18 cellular contexts compared by ENCODE assay signal in the genomic region with DNA sequence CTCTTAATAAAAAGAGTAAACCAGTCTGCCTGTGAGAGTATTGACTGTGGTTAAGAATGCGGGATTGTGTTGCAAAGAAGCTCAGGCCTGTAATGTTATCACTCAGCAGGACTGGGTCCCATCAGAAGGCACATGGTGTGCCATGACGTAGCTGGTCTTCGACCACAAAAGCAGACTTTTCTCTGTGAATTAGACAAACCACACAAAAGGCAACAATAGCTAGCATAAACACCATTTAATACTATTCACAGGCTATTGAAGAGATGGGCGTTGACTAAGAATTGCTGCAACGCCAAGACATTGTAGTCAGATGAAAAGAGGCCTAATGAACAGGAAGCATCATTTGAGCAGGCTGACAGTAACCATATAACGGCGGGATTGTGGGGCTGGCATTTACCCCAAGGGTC.
A peak's percentile ranks its signal among the peaks of the same experiment; 100 is the strongest.
DNase-seq lines count a peak whose midpoint lies in the region; ATAC-seq, FAIRE-seq and TF ChIP-seq lines count a peak whose summit lies in the region.
"Had no signal": no experiment of that assay in that cellular context is flagged by ENCODE, and none has a peak within 500 bp of the region (broad histone marks: within the 10 kb centered on the region; RNA-seq: fewer than 3 reads in every experiment).

No MANE protein-coding gene starts in this region.

- peak overlapping the region; percentile 42 to 44; a peak in 2 of 4 replicates for H3K4me2 ChIP-seq in H1 (ENCODE audit: insufficient read depth in 1 of 2, low read depth in 2 of 2, low read length in 2 of 2)
- H3K4me2 ChIP-seq: KMS-11 had no signal

- no peaks in the 10 kb centered on the region for H3K4me1 Mint-ChIP-seq in type B pancreatic cell (ENCODE audit: unreplicated experiment)
- H3K4me1 Mint-ChIP-seq: stimulated activated effector memory CD8-positive, alpha-beta T cell treated with anti-CD3 and anti-CD28 coated beads, Interleukin-12 subunit alpha, Interleukin-12 subunit beta, amount 100 ng/mL, for 72 hours had no signal

- H3K18ac ChIP-seq in H1 (ENCODE audit: extremely low read depth, low read length), result no peak overlapping the region

- no peak overlapping the region for H4K91ac ChIP-seq in H1 (replicated peaks; ENCODE audit: insufficient read length, low read length)

- WGBS in H1 (ENCODE audit: extremely low coverage in 1 of 2, insufficient coverage in 1 of 2, insufficient read length in 1 of 2, insufficient replicate concordance in 2 of 2, low coverage in 1 of 2, low lambda C conversion rate in 2 of 2, missing lambda C conversion rate in 1 of 2), 2 experiments, result 19% methylated on average over 7 of the region's 7 CpGs; no CpG with 5 or more reads in 1 of the 2 experiments
- WGBS in right cardiac atrium, result 62% methylated on average over 7 of the region's 7 CpGs

- no peak overlapping the region for H3K56ac ChIP-seq in H1 (replicated peaks; ENCODE audit: insufficient read length, low read depth, low read length)

- FAIRE-seq in H1 (lab: Jason Lieb, UNC), result peak; percentile 62
- FAIRE-seq: frontal cortex had no signal

- H3K23me2 ChIP-seq in H1 (ENCODE audit: low read depth, low read length), result no peaks in the 10 kb centered on the region

- TF ChIP-seq RAD21 in H1 (IDR thresholded peaks at IDR 0.05 in 1 of 2, conservative IDR thresholded peaks at IDR 0.05 in 1 of 2; ENCODE audit: low read depth in 2 of 2, low read length in 2 of 2), result no peak

- H3K14ac ChIP-seq in H1 (ENCODE audit: insufficient read length), result no peak overlapping the region

- no peak overlapping the region for H4K8ac ChIP-seq in H1 (ENCODE audit: extremely low read depth, insufficient read depth, low read length)

- H3K27me3 Mint-ChIP-seq in type B pancreatic cell, result peaks cover 38% of the 10 kb centered on the region

- H3K79me2 ChIP-seq in H1 (ENCODE audit: control insufficient read depth in 1 of 2, insufficient read depth in 2 of 2, low read length in 2 of 2), result no peaks in the 10 kb centered on the region

- H3K27ac ChIP-seq in HUES48 (ENCODE audit: low read depth, low read length), result peak overlapping the region; percentile 95
- H3K27ac ChIP-seq in H1 (ENCODE audit: low read depth, low read length), result no peak overlapping the region
- H3K27ac ChIP-seq in right cardiac atrium (ENCODE audit: low read length), result no peak overlapping the region
- H3K27ac ChIP-seq: KMS-11, prostate gland, SJCRH30, tibial nerve had no signal

- H2BK5ac ChIP-seq in H1 (ENCODE audit: low read depth, low read length), result 0 out of 2 replicates have a peak overlapping the region, but pooled peaks have one; percentile 20

- H2AK5ac ChIP-seq in H1 (ENCODE audit: low read depth, low read length), result no peak overlapping the region

- no peak for TF ChIP-seq POLR2A in H1 (IDR thresholded peaks at IDR 0.05; ENCODE audit: control extremely low read depth in 1 of 2, low read depth in 2 of 2, low read length in 2 of 2)

- no peak overlapping the region for H3K9ac ChIP-seq in HUES48 (ENCODE audit: low read depth, low read length)
- H3K9ac ChIP-seq in H1 (replicated peaks in 1 of 4; ENCODE audit: extremely low read depth in 1 of 4, low read depth in 3 of 4, low read length in 3 of 4), result no peak overlapping the region
- H3K9ac ChIP-seq: KMS-11 had no signal

- H3K36me3 Mint-ChIP-seq in type B pancreatic cell, result no peaks in the 10 kb centered on the region
- H3K36me3 Mint-ChIP-seq: stimulated activated effector memory CD8-positive, alpha-beta T cell treated with anti-CD3 and anti-CD28 coated beads, Interleukin-12 subunit alpha, Interleukin-12 subunit beta, amount 100 ng/mL, for 72 hours had no signal

- H3K27ac Mint-ChIP-seq in type B pancreatic cell, result no peak overlapping the region
- H3K27ac Mint-ChIP-seq: stimulated activated effector memory CD8-positive, alpha-beta T cell treated with anti-CD3 and anti-CD28 coated beads, Interleukin-12 subunit alpha, Interleukin-12 subunit beta, amount 100 ng/mL, for 72 hours had no signal

- H2BK15ac ChIP-seq in H1 (ENCODE audit: low read length), result no peak overlapping the region

- peak in 1 of 2 experiments; percentile 24; a peak in 1 of 3 replicates for TF ChIP-seq EP300 in H1 (IDR thresholded peaks at IDR 0.05; ENCODE audit: borderline replicate concordance in 1 of 2, low read depth in 2 of 2, low read length in 2 of 2)

- POLR2A ChIA-PET in H1 (lab: Charles Lee; ENCODE audit: partially characterized antibody), result interaction anchor here (1.0 to 1.2 kb wide), 2 partner anchors 20 to 238 kb away, joined by 3 read pairs; no protein-coding TSS in a partner anchor

- no peak overlapping the region for H3K23ac ChIP-seq in H1 (ENCODE audit: insufficient read length)

- no peak overlapping the region for H2BK120ac ChIP-seq in H1 (replicated peaks; ENCODE audit: low read depth, low read length)

- no peak overlapping the region for H2BK20ac ChIP-seq in H1 (ENCODE audit: low read length)

- H2AFZ ChIP-seq in H1 (ENCODE audit: low read length), result peak overlapping the region; percentile 3; the same call in 1 of the 2 replicates

- ATAC-seq in right cardiac atrium, result no peak
- ATAC-seq: stimulated activated effector memory CD8-positive, alpha-beta T cell treated with anti-CD3 and anti-CD28 coated beads, Interleukin-12 subunit alpha, Interleukin-12 subunit beta, amount 100 ng/mL, for 72 hours had no signal

- H3K9me3 ChIP-seq in HUES48 (ENCODE audit: control insufficient read depth, insufficient read depth, low read length), result no peaks in the 10 kb centered on the region
- no peaks in the 10 kb centered on the region for H3K9me3 ChIP-seq in H1 (ENCODE audit: insufficient read depth in 2 of 2, low read depth in 1 of 2, low read length in 1 of 2)
- H3K9me3 ChIP-seq in right cardiac atrium (ENCODE audit: control insufficient read depth, low read length), result no peaks in the 10 kb centered on the region
- H3K9me3 ChIP-seq: prostate gland, SJCRH30 had no signal

- CTCF ChIA-PET in H1 (lab: Charles Lee; ENCODE audit: partially characterized antibody), result interaction anchor here (0.6 to 4.2 kb wide), 13 partner anchors 8 to 344 kb away, joined by 3 to 18 read pairs (median 3); no protein-coding TSS in a partner anchor

- H3K4me1 ChIP-seq in HUES48 (ENCODE audit: control insufficient read depth, insufficient read depth, low read length) (peaks cover 46% of the 10 kb centered on the region), H1 (replicated peaks in 1 of 4; ENCODE audit: control insufficient read depth in 3 of 4, insufficient read depth in 4 of 4, low read length in 3 of 4) (peaks cover 0 to 22% (median 8%) of the 10 kb centered on the region in 4 experiments; a peak in 4 of 7 replicates), right cardiac atrium (ENCODE audit: control insufficient read depth, insufficient read depth, low read length) (no peaks in the 10 kb centered on the region)
- H3K4me1 ChIP-seq: prostate gland, SJCRH30, tibial nerve had no signal

- peak overlapping the region; percentile 12; the same call in 1 of the 2 replicates for H2BK12ac ChIP-seq in H1 (ENCODE audit: low read depth, low read length)

- H3K9me3 Mint-ChIP-seq in type B pancreatic cell, result no peaks in the 10 kb centered on the region

- intact Hi-C loops in right cardiac atrium (cut with DNase I), result no loop called here

- TF ChIP-seq CTCF in H1 (IDR thresholded peaks at IDR 0.05; ENCODE audit: control extremely low read depth in 1 of 3, insufficient read depth in 1 of 3, low read depth in 1 of 3, low read length in 3 of 3) (no peak), type B pancreatic cell (conservative IDR thresholded peaks at IDR 0.05) (no peak)

- H3K4ac ChIP-seq in H1 (replicated peaks; ENCODE audit: insufficient read length, low read depth, low read length), result no peak overlapping the region

- DNase-seq in NCI-H748 (lab: John Stamatoyannopoulos, UW; ENCODE audit: unreplicated experiment), result peak; percentile 94
- peak in 1 of 2 experiments; percentile 49 for DNase-seq in H1 (ENCODE audit: low read depth in 1 of 2, low spot score in 2 of 2)
- DNase-seq in nucleus accumbens (lab: John Stamatoyannopoulos, UW), result peak in 37 of 56 donors; percentile 4 to 69 (median 23)
- DNase-seq in right cardiac atrium, result no peak
- no peak for DNase-seq in NCI-H524 (lab: John Stamatoyannopoulos, UW)
- DNase-seq in type B pancreatic cell (ENCODE audit: extremely low spot score, unreplicated experiment), result no peak
- DNase-seq in activated CD4-positive, CD25-positive, alpha-beta regulatory T cell treated with anti-CD3 and anti-CD28 coated beads, Interleukin-2, amount 50 U/mL, for 72 hours, result no peak
- DNase-seq: amniotic stem cell; NCI-H1048; SJCRH30; stimulated activated CD4-positive, alpha-beta T cell treated with anti-CD3 and anti-CD28 coated beads, Interleukin-12 subunit alpha, Interleukin-12 subunit beta, amount 100 ng/mL, for 4 hours had no signal

- no peak overlapping the region for H3K4me3 Mint-ChIP-seq in type B pancreatic cell
- H3K4me3 Mint-ChIP-seq: stimulated activated effector memory CD8-positive, alpha-beta T cell treated with anti-CD3 and anti-CD28 coated beads, Interleukin-12 subunit alpha, Interleukin-12 subunit beta, amount 100 ng/mL, for 72 hours had no signal

- no peaks in the 10 kb centered on the region for H3K79me1 ChIP-seq in H1 (ENCODE audit: low read depth, low read length)

- H3K36me3 ChIP-seq in HUES48 (ENCODE audit: control insufficient read depth, insufficient read depth, low read length) (no peaks in the 10 kb centered on the region), H1 (ENCODE audit: control insufficient read depth in 2 of 4, insufficient read depth in 4 of 4, low read length in 3 of 4) (no peaks in the 10 kb centered on the region)
- H3K36me3 ChIP-seq: prostate gland, SJCRH30, tibial nerve had no signal

- no peaks in the 10 kb centered on the region for H4K20me1 ChIP-seq in H1 (replicated peaks in 1 of 2; ENCODE audit: control insufficient read depth in 1 of 2, insufficient read depth in 2 of 2, low read length in 2 of 2)

- no peak overlapping the region for H4K5ac ChIP-seq in H1 (ENCODE audit: insufficient read length, low read depth, low read length)

- H3K27me3 ChIP-seq in HUES48 (ENCODE audit: control insufficient read depth, insufficient read depth, low read length) (no peaks in the 10 kb centered on the region), H1 (replicated peaks in 1 of 4; ENCODE audit: control insufficient read depth in 3 of 4, extremely low read depth in 1 of 4, insufficient read depth in 3 of 4, low read length in 3 of 4) (no peaks in the 10 kb centered on the region), right cardiac atrium (ENCODE audit: control insufficient read depth, insufficient read depth) (no peaks in the 10 kb centered on the region)
- H3K27me3 ChIP-seq: SJCRH30, tibial nerve had no signal

- H3K4me3 ChIP-seq in HUES48 (ENCODE audit: low read depth, low read length) (no peak overlapping the region), H1 (ENCODE audit: extremely low read depth in 1 of 4, insufficient read depth in 2 of 4, low read depth in 3 of 4, low read length in 4 of 4) (peak overlapping the region in 1 of 4 experiments; percentile 5; a peak in 1 of 8 replicates), right cardiac atrium (ENCODE audit: low read length) (no peak overlapping the region)
- H3K4me3 ChIP-seq: lung, prostate gland, SJCRH30, tibial nerve had no signal

TF ChIP-seq in H1, 55 proteins besides CTCF, POLR2A, EP300 and RAD21 (continues in another document):
- TF ChIP-seq, protein P1, sequence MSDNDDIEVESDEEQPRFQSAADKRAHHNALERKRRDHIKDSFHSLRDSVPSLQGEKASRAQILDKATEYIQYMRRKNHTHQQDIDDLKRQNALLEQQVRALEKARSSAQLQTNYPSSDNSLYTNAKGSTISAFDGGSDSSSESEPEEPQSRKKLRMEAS (IDR thresholded peaks at IDR 0.05), result peak; percentile 84
- TF ChIP-seq EZH2 (IDR thresholded peaks at IDR 0.05; ENCODE audit: low read depth, low read length, severe bottlenecking), result no peak

Comparison
In these comparisons a context has a peak if more than half of its experiments do, and no peak if none do; other contexts are left out.
1. DNase-seq: peak in NCI-H748 (single experiment) and nucleus accumbens (37 of 56); none in right cardiac atrium (0 of 3), NCI-H524 (0 of 2), type B pancreatic cell (single experiment) and activated CD4-positive, CD25-positive, alpha-beta regulatory T cell treated with anti-CD3 and anti-CD28 coated beads, Interleukin-2, amount 50 U/mL, for 72 hours (single experiment).